24 cellular contexts compared by ENCODE assay signal in the genomic region with DNA sequence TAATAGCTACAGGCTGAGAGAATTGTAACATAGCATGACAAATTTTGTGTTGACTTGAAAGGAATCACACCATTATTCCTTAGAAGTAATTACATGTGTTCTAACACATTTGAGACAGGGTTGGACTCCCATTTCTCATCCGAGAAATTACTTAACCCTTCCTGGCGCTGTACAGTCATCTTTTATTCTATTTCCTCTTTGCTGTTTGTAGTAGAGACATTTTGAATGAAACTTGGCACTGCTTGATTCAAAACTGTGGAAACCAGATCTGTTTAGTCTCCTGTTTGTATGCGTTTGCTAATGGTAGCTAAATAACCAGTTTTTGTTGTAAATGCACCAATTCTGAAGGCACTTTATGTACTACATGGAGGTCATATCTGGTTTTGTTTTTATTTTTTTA.
"Had no signal": no experiment of that assay in that cellular context is flagged by ENCODE, and none has a peak within 500 bp of the region (broad histone marks: within the 10 kb centered on the region; RNA-seq: fewer than 3 reads in every experiment).

No MANE protein-coding gene starts in this region.

- H3K27me3 ChIP-seq: brain microvascular endothelial cell, SJSA1 had no signal

- H3K9me3 ChIP-seq: SJSA1 had no signal

- H3K4me3 ChIP-seq: K562, SJSA1 had no signal

- ATAC-seq: activated T-cell treated with anti-CD3 and anti-CD28 coated beads, Interleukin-2, amount 50 U/mL, for 4 hours; K562; PC-3; SK-N-SH treated with all-trans-retinoic acid at 6 μM for 48 hours had no signal

- DNase-seq: activated B cell treated with CpG ODN at 0.5 μM for 24 hours; activated CD4-positive, alpha-beta T cell treated with anti-CD3 and anti-CD28 coated beads for 1 hour; activated CD4-positive, alpha-beta T cell treated with anti-CD3 and anti-CD28 coated beads, Interleukin-2, amount 10 ng/mL, durations not matched to agents 24 days and 14 days; activated CD4-positive, alpha-beta T cell treated with anti-CD3 and anti-CD28 coated beads, Interleukin-2, amount 50 U/mL, for 48 hours; activated CD8-positive, alpha-beta memory T cell treated with anti-CD3 and anti-CD28 coated beads for 24 hours; activated gamma-delta T cell; activated naive CD4-positive, alpha-beta T cell treated with anti-CD3 and anti-CD28 coated beads, Interleukin-2, amount 10 ng/mL, durations not matched to agents 7 days and 5 days; activated naive CD8-positive, alpha-beta T cell treated with anti-CD3 and anti-CD28 coated beads for 36 hours; activated T-cell treated with anti-CD3 and anti-CD28 coated beads, Interleukin-2, amount 50 U/mL, for 4 hours; brain microvascular endothelial cell; MM.1S; NCI-H1105; NCI-H1436; NCI-H1694 treated with DMSO at 0.1 percent for 48 hours; NCI-H2029 treated with DMSO at 0.1 percent for 48 hours; NCI-H345; NCI-H510A; NCI-H526 treated with DMSO at 0.1 percent for 48 hours; PC-3; SHP77; SW 1271 had no signal

- H3K27ac ChIP-seq: brain microvascular endothelial cell, SJSA1 had no signal
